ENCODE assay signal across 17 cellular contexts in the genomic region with DNA sequence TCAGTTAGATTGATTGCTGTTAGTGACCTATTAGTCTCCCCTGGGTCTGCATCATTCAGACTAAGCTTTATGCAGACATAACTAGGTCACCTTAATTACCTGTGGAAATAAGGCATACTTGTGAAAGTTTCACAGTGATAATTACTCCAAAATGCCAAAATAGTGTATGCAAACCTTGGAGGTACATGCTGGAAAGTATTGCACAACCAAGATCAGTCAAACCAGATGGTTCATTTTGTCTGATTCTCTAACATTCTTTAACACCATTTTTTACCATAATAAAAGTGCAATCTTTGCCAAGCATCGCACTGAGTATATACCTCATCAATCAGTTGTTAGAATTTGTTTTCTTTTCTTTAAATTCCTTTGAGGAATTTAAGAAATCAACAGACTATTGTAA.
DNase-seq lines count a peak whose midpoint lies in the region; ATAC-seq, FAIRE-seq and TF ChIP-seq lines count a peak whose summit lies in the region.
"Had no signal": no experiment of that assay in that cellular context is flagged by ENCODE, and none has a peak within 500 bp of the region (broad histone marks: within the 10 kb centered on the region; RNA-seq: fewer than 3 reads in every experiment).

No MANE protein-coding gene starts in this region.

- H3K4ac ChIP-seq in IMR-90 (ENCODE audit: low read depth, low read length), result no peak overlapping the region
- no peak overlapping the region for H3K4ac ChIP-seq in H1 (replicated peaks; ENCODE audit: insufficient read length, low read depth, low read length)

- intact Hi-C loops in IMR-90 (cut with micrococcal nuclease), result no loop called here

- H3K9me1 ChIP-seq in IMR-90 (ENCODE audit: insufficient read depth, low read length), result no peaks in the 10 kb centered on the region

- H3K4me2 ChIP-seq in IMR-90 (ENCODE audit: low read depth, low read length) (no peak overlapping the region), H1 (ENCODE audit: insufficient read depth in 1 of 2, low read depth in 2 of 2, low read length in 2 of 2) (no peak overlapping the region)

- no peak overlapping the region for H3K14ac ChIP-seq in IMR-90 (replicated peaks; ENCODE audit: low read depth, low read length)
- H3K14ac ChIP-seq in H1 (ENCODE audit: insufficient read length), result no peak overlapping the region

- no peak overlapping the region for H3K9ac ChIP-seq in HUES48 (ENCODE audit: low read depth, low read length)
- H3K9ac ChIP-seq in IMR-90 (ENCODE audit: low read depth, low read length), result no peak overlapping the region
- no peak overlapping the region for H3K9ac ChIP-seq in H1 (replicated peaks in 1 of 4; ENCODE audit: extremely low read depth in 1 of 4, low read depth in 3 of 4, low read length in 3 of 4)
- H3K9ac ChIP-seq: GM23248 had no signal

- no peaks in the 10 kb centered on the region for H3K79me2 ChIP-seq in H1 (ENCODE audit: control insufficient read depth in 1 of 2, insufficient read depth in 2 of 2, low read length in 2 of 2)

- no CpG with 5 or more reads among the region's 1 CpG for WGBS in IMR-90 (ENCODE audit: extremely low coverage in 2 of 2, insufficient read length in 1 of 2), 2 experiments
- 70% methylated on average over 1 of the region's 1 CpG; no CpG with 5 or more reads in 1 of the 2 experiments for WGBS in H1 (ENCODE audit: extremely low coverage in 1 of 2, insufficient coverage in 1 of 2, insufficient read length in 1 of 2, insufficient replicate concordance in 2 of 2, low coverage in 1 of 2, low lambda C conversion rate in 2 of 2, missing lambda C conversion rate in 1 of 2), 2 experiments

- no peak overlapping the region for H2AK5ac ChIP-seq in IMR-90 (ENCODE audit: low read depth, low read length)
- H2AK5ac ChIP-seq in H1 (ENCODE audit: low read depth, low read length), result no peak overlapping the region

- H4K20me1 ChIP-seq in IMR-90 (ENCODE audit: insufficient read depth, low read length) (no peaks in the 10 kb centered on the region), H1 (replicated peaks in 1 of 2; ENCODE audit: control insufficient read depth in 1 of 2, insufficient read depth in 2 of 2, low read length in 2 of 2) (no peaks in the 10 kb centered on the region)

- no TSS peak for BruUV-seq in IMR-90 (replicated peaks; lab: Mats Ljungman, UMichigan)

- H2BK120ac ChIP-seq in IMR-90 (ENCODE audit: low read depth, low read length), result no peak overlapping the region
- H2BK120ac ChIP-seq in H1 (replicated peaks; ENCODE audit: low read depth, low read length), result no peak overlapping the region

- TF ChIP-seq POLR2A in IMR-90 (IDR thresholded peaks at IDR 0.05; ENCODE audit: low read depth, low read length), result no peak
- no peak for TF ChIP-seq POLR2A in H1 (IDR thresholded peaks at IDR 0.05; ENCODE audit: control extremely low read depth in 1 of 2, low read depth in 2 of 2, low read length in 2 of 2)

- TF ChIP-seq EP300 in H1 (IDR thresholded peaks at IDR 0.05; ENCODE audit: borderline replicate concordance in 1 of 2, low read depth in 2 of 2, low read length in 2 of 2), result no peak

- POLR2A ChIA-PET in IMR-90 (lab: Charles Lee; ENCODE audit: unreplicated experiment) (no interaction called here), H1 (lab: Charles Lee; ENCODE audit: partially characterized antibody) (interaction anchor here (0.9 kb wide), 1 partner anchor 10 kb away, joined by 3 read pairs; no protein-coding TSS in a partner anchor)

- no peak overlapping the region for H2BK15ac ChIP-seq in IMR-90 (ENCODE audit: low read depth, low read length)
- no peak overlapping the region for H2BK15ac ChIP-seq in H1 (ENCODE audit: low read length)

- no peak overlapping the region for H3K18ac ChIP-seq in IMR-90 (ENCODE audit: low read depth, low read length)
- H3K18ac ChIP-seq in H1 (ENCODE audit: extremely low read depth, low read length), result no peak overlapping the region

- H2BK5ac ChIP-seq in IMR-90 (ENCODE audit: low read depth, low read length, poor library complexity, severe bottlenecking) (no peak overlapping the region), H1 (ENCODE audit: low read depth, low read length) (no peak overlapping the region)

- TF ChIP-seq CTCF in IMR-90 (conservative IDR thresholded peaks at IDR 0.05; ENCODE audit: low read depth, low read length) (no peak), H1 (IDR thresholded peaks at IDR 0.05; ENCODE audit: control extremely low read depth in 1 of 3, insufficient read depth in 1 of 3, low read depth in 1 of 3, low read length in 3 of 3) (no peak)

- no peaks in the 10 kb centered on the region for H3K36me3 ChIP-seq in HUES48 (ENCODE audit: control insufficient read depth, insufficient read depth, low read length)
- H3K36me3 ChIP-seq in IMR-90 (ENCODE audit: control insufficient read depth, insufficient read depth, low read length), result no peaks in the 10 kb centered on the region
- H3K36me3 ChIP-seq in H1 (ENCODE audit: control insufficient read depth in 2 of 4, insufficient read depth in 4 of 4, low read length in 3 of 4), result no peaks in the 10 kb centered on the region
- H3K36me3 ChIP-seq: HAP-1 had no signal

- H4K8ac ChIP-seq in IMR-90 (ENCODE audit: low read depth in 2 of 2, low read length in 2 of 2), result no peak overlapping the region
- H4K8ac ChIP-seq in H1 (ENCODE audit: extremely low read depth, insufficient read depth, low read length), result no peak overlapping the region

- dilution Hi-C loops in IMR-90 (cut with HindIII; ENCODE audit: low sequenced_read_pairs, unreplicated experiment), result no loop called here

- H4K5ac ChIP-seq in IMR-90 (ENCODE audit: low read depth, low read length) (no peak overlapping the region), H1 (ENCODE audit: insufficient read length, low read depth, low read length) (no peak overlapping the region)

- CTCF ChIA-PET in IMR-90 (lab: Yijun Ruan, JAX), result interaction anchor here (0.6 kb wide), 1 partner anchor 29 kb away, joined by 3 read pairs; no protein-coding TSS in a partner anchor
- CTCF ChIA-PET in H1 (lab: Charles Lee; ENCODE audit: partially characterized antibody), result no interaction called here

- no peaks in the 10 kb centered on the region for H3K79me1 ChIP-seq in IMR-90 (ENCODE audit: low read depth in 1 of 2, low read length in 2 of 2)
- no peaks in the 10 kb centered on the region for H3K79me1 ChIP-seq in H1 (ENCODE audit: low read depth, low read length)

- no peak overlapping the region for H2AFZ ChIP-seq in IMR-90 (replicated peaks; ENCODE audit: low read length, poor library complexity)
- no peak overlapping the region for H2AFZ ChIP-seq in H1 (ENCODE audit: low read length)
- H2AFZ ChIP-seq: GM23248 had no signal

- H2AK9ac ChIP-seq in IMR-90 (replicated peaks; ENCODE audit: low read depth, low read length, poor library complexity), result no peak overlapping the region

- ATAC-seq in IMR-90 (ENCODE audit: low read depth) (no peak), HG02884 (IDR thresholded peaks at IDR 0.05; ENCODE audit: unreplicated experiment) (no peak)

- H3K23ac ChIP-seq in IMR-90 (ENCODE audit: low read depth, low read length), result no peak overlapping the region
- H3K23ac ChIP-seq in H1 (ENCODE audit: insufficient read length), result no peak overlapping the region

- H3K27me3 ChIP-seq in HUES48 (ENCODE audit: control insufficient read depth, insufficient read depth, low read length) (no peaks in the 10 kb centered on the region), IMR-90 (ENCODE audit: control insufficient read depth, insufficient read depth, low read length) (no peaks in the 10 kb centered on the region), H1 (replicated peaks in 1 of 4; ENCODE audit: control insufficient read depth in 3 of 4, extremely low read depth in 1 of 4, insufficient read depth in 3 of 4, low read length in 3 of 4) (no peaks in the 10 kb centered on the region)

- FAIRE-seq in H1 (lab: Jason Lieb, UNC), result no peak
- FAIRE-seq: GM12892, GM19239 had no signal

- H3K27ac ChIP-seq in HUES48 (ENCODE audit: low read depth, low read length) (no peak overlapping the region), IMR-90 (ENCODE audit: insufficient read depth, low read length) (no peak overlapping the region), H1 (ENCODE audit: low read depth, low read length) (no peak overlapping the region)
- H3K27ac ChIP-seq: GM23248 had no signal

- H3K56ac ChIP-seq in IMR-90 (ENCODE audit: extremely low read depth, insufficient read depth, low read length) (no peak overlapping the region), H1 (replicated peaks; ENCODE audit: insufficient read length, low read depth, low read length) (no peak overlapping the region)

- no peak overlapping the region for H2BK20ac ChIP-seq in IMR-90 (ENCODE audit: low read depth, low read length)
- H2BK20ac ChIP-seq in H1 (ENCODE audit: low read length), result no peak overlapping the region

- H4K91ac ChIP-seq in IMR-90 (ENCODE audit: insufficient read depth, low read depth, low read length), result no peak overlapping the region
- no peak overlapping the region for H4K91ac ChIP-seq in H1 (replicated peaks; ENCODE audit: insufficient read length, low read length)

- no peak for DNase-seq in IMR-90
- no peak for DNase-seq in H1 (ENCODE audit: low read depth in 1 of 2, low spot score in 2 of 2)
- DNase-seq in NCI-H146 treated with DMSO at 0.1 percent for 48 hours (lab: John Stamatoyannopoulos, UW; ENCODE audit: unreplicated experiment), result no peak
- DNase-seq in G401 (ENCODE audit: low spot score), result no peak
- DNase-seq: C1 segment of cervical spinal cord; Calu3; CD4-positive, alpha-beta memory T cell; COR-L47; DMS53; DMS79 treated with DMSO at 0.1 percent for 48 hours; GM23248; HFFc6 had no signal

- H3K9me3 ChIP-seq in HUES48 (ENCODE audit: control insufficient read depth, insufficient read depth, low read length), result no peaks in the 10 kb centered on the region
- no peaks in the 10 kb centered on the region for H3K9me3 ChIP-seq in IMR-90 (ENCODE audit: control insufficient read depth, insufficient read depth, low read length)
- no peaks in the 10 kb centered on the region for H3K9me3 ChIP-seq in H1 (ENCODE audit: insufficient read depth in 2 of 2, low read depth in 1 of 2, low read length in 1 of 2)
- H3K9me3 ChIP-seq: HAP-1 had no signal

- in situ Hi-C loops in IMR-90 (cut with MboI; ENCODE audit: low sequenced_read_pairs) (no loop called here), G401 (cut with HindIII; ENCODE audit: low sequenced_read_pairs) (no loop called here)

- TF ChIP-seq RAD21 in IMR-90 (IDR thresholded peaks at IDR 0.05; ENCODE audit: low read length), result no peak
- TF ChIP-seq RAD21 in H1 (IDR thresholded peaks at IDR 0.05 in 1 of 2, conservative IDR thresholded peaks at IDR 0.05 in 1 of 2; ENCODE audit: low read depth in 2 of 2, low read length in 2 of 2), result no peak

- H2BK12ac ChIP-seq in H1 (ENCODE audit: low read depth, low read length), result no peak overlapping the region

- H3K4me3 ChIP-seq in HUES48 (ENCODE audit: low read depth, low read length) (peak overlapping the region; percentile 35; the same call in 1 of the 2 replicates), IMR-90 (ENCODE audit: insufficient read depth, low read depth, low read length) (no peak overlapping the region), H1 (ENCODE audit: extremely low read depth in 1 of 4, insufficient read depth in 2 of 4, low read depth in 3 of 4, low read length in 4 of 4) (no peak overlapping the region)
- H3K4me3 ChIP-seq: GM23248, HAP-1 had no signal

- H3K4me1 ChIP-seq in HUES48 (ENCODE audit: control insufficient read depth, insufficient read depth, low read length) (peaks cover 26% of the 10 kb centered on the region), IMR-90 (ENCODE audit: control insufficient read depth, insufficient read depth, low read length) (no peaks in the 10 kb centered on the region), H1 (replicated peaks in 1 of 4; ENCODE audit: control insufficient read depth in 3 of 4, insufficient read depth in 4 of 4, low read length in 3 of 4) (0 out of 7 replicates have a peak, but pooled peaks cover 0 to 3% (median 0%) of the 10 kb centered on the region in 4 experiments)

- no peaks in the 10 kb centered on the region for H3K23me2 ChIP-seq in H1 (ENCODE audit: low read depth, low read length)
